17 cellular contexts compared by ENCODE assay signal in genomic region chr20:46634528-46634927, GRCh38.
"Had no signal": no experiment of that assay in that cellular context is flagged by ENCODE, and none has a peak within 500 bp of the region (broad histone marks: within the 10 kb centered on the region; RNA-seq: fewer than 3 reads in every experiment).

No MANE protein-coding gene starts in this region.

- H3K9me3 Mint-ChIP-seq: natural killer cell treated with Interleukin-12 subunit alpha and Interleukin-12 subunit beta and Interleukin-15 and Interleukin-18, amount 100 ng/mL, for 72 hours; stimulated activated naive CD8-positive, alpha-beta T cell treated with anti-CD3 and anti-CD28 coated beads, Interleukin-15, amount 100 ng/mL, for 72 hours had no signal

- FAIRE-seq: endometrium, frontal cortex, islet of Langerhans had no signal

- H3K4me3 Mint-ChIP-seq: natural killer cell treated with Interleukin-12 subunit alpha and Interleukin-12 subunit beta and Interleukin-15 and Interleukin-18, amount 100 ng/mL, for 72 hours; stimulated activated naive B cell treated with anti-CD40 and anti-IgM and Interleukin-4, amounts not matched to agents 10 μg/mL and 1 μg/mL and 100 μg/mL, for 72 hours; stimulated activated naive CD8-positive, alpha-beta T cell treated with anti-CD3 and anti-CD28 coated beads, Interleukin-15, amount 100 ng/mL, for 72 hours had no signal

- H3K27ac Mint-ChIP-seq: natural killer cell treated with Interleukin-12 subunit alpha and Interleukin-12 subunit beta and Interleukin-15 and Interleukin-18, amount 100 ng/mL, for 72 hours; stimulated activated naive B cell treated with anti-CD40 and anti-IgM and Interleukin-4, amounts not matched to agents 10 μg/mL and 1 μg/mL and 100 μg/mL, for 72 hours; stimulated activated naive CD8-positive, alpha-beta T cell treated with anti-CD3 and anti-CD28 coated beads, Interleukin-15, amount 100 ng/mL, for 72 hours had no signal

- H3K4me1 Mint-ChIP-seq: stimulated activated naive B cell treated with anti-CD40 and anti-IgM and Interleukin-4, amounts not matched to agents 10 μg/mL and 1 μg/mL and 100 μg/mL, for 72 hours; stimulated activated naive CD8-positive, alpha-beta T cell treated with anti-CD3 and anti-CD28 coated beads, Interleukin-15, amount 100 ng/mL, for 72 hours had no signal

- DNase-seq: effector memory CD4-positive, alpha-beta T cell; heart left ventricle; hypothalamus; left ventricle myocardium superior; mesenchymal stem cell; midbrain; psoas muscle; sigmoid colon; stimulated activated CD4-positive, alpha-beta T cell treated with anti-CD3 and anti-CD28 coated beads, Interleukin-2, amount 100 ng/mL, for 24 hours; stimulated activated CD4-positive, alpha-beta T cell treated with anti-CD3 and anti-CD28 coated beads, Interleukin-4, amount 100 ng/mL, for 4 hours; stimulated activated naive B cell treated with anti-CD40 and anti-IgM and Interleukin-4, amounts not matched to agents 10 μg/mL and 1 μg/mL and 100 μg/mL, for 72 hours; stimulated activated naive CD8-positive, alpha-beta T cell treated with anti-CD3 and anti-CD28 coated beads, Interleukin-15, amount 100 ng/mL, for 72 hours; testis had no signal

- H3K36me3 Mint-ChIP-seq: stimulated activated naive B cell treated with anti-CD40 and anti-IgM and Interleukin-4, amounts not matched to agents 10 μg/mL and 1 μg/mL and 100 μg/mL, for 72 hours had no signal
